Comparison of ENCODE assay signal across 8 cellular contexts in genomic region chr2:51053213-51053612, GRCh38.
"Had no signal": no experiment of that assay in that cellular context is flagged by ENCODE, and none has a peak within 500 bp of the region (broad histone marks: within the 10 kb centered on the region; RNA-seq: fewer than 3 reads in every experiment).

No MANE protein-coding gene starts in this region.

- FAIRE-seq: G401.6, GM12878, GM12891, GM12892, GM18507, GM19239 had no signal

- DNase-seq: GDM1, GF-D8 had no signal

- H3K4me3 ChIP-seq: GM12878 had no signal
